ENCODE assay signal across 1 cellular context in the genomic region with DNA sequence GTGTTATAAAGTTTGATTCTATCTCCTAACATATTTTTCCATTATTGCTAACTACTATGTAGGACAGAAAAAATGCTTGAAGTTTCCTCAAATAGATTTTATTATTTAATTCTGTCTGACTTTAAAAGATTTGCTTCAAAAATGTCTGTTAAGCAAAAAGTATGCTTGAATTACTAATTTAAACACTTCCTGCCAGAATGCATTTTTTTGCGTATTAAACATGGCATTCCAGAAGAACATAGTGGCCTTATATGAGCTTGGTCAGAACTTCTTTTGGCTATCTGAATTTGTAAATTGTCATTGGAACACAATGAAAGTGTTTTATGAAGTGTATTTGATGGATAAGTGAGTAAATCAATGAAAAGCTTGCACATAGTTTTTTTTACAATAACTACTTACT.
TF ChIP-seq lines count a peak whose summit lies in the region.

No MANE protein-coding gene starts in this region.

TF ChIP-seq in GM23338, 12 proteins besides CTCF, POLR2A, EP300 and RAD21 (continued from another document):
- TF ChIP-seq POLR2AphosphoS5 (IDR thresholded peaks at IDR 0.05; ENCODE audit: low read depth) (no peak), CREB1 (CRISPR knock-in tag; IDR thresholded peaks at IDR 0.05; ENCODE audit: low read depth) (no peak)
